Comparison of ENCODE assay signal across 1 cellular context in the genomic region with DNA sequence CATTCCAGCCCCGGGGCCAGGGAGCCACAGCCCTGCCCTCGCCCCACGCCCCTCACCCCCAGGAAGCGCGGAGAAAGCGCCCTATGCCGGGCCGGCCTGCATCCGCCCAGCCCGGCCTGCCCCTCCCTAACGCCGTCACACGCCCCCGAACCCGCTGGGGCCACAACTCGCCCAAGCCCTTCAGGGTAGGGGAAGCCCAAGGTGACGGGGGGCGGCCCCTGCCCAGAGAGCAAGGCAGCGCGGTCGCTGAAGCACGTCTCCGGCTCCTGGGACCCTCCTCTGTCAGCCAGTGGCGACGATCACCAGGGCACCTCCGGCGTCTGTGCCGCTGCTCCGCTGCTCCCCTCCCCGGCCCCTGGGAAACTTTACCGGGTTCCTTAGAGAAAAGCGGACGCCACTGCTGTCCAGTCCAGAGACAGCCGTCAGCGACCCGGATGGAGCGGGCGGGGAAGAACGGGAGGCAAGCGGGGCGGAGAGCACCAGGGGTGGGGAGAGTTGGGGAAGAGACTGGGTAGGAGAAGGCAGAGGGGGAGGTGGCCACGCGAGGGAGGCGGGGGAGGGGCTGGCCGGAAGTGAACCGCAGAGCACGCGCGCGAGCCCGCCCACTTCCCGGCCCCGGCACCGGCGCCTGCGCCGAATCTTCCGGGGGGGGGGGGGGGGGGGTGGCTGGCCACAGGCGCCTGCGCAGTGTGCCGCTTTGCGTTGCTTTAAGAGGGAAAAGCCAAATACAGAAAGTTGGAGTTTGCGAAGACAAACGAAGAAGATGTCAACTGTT.
TF ChIP-seq lines count a peak whose summit lies in the region.

A gene with protein sequence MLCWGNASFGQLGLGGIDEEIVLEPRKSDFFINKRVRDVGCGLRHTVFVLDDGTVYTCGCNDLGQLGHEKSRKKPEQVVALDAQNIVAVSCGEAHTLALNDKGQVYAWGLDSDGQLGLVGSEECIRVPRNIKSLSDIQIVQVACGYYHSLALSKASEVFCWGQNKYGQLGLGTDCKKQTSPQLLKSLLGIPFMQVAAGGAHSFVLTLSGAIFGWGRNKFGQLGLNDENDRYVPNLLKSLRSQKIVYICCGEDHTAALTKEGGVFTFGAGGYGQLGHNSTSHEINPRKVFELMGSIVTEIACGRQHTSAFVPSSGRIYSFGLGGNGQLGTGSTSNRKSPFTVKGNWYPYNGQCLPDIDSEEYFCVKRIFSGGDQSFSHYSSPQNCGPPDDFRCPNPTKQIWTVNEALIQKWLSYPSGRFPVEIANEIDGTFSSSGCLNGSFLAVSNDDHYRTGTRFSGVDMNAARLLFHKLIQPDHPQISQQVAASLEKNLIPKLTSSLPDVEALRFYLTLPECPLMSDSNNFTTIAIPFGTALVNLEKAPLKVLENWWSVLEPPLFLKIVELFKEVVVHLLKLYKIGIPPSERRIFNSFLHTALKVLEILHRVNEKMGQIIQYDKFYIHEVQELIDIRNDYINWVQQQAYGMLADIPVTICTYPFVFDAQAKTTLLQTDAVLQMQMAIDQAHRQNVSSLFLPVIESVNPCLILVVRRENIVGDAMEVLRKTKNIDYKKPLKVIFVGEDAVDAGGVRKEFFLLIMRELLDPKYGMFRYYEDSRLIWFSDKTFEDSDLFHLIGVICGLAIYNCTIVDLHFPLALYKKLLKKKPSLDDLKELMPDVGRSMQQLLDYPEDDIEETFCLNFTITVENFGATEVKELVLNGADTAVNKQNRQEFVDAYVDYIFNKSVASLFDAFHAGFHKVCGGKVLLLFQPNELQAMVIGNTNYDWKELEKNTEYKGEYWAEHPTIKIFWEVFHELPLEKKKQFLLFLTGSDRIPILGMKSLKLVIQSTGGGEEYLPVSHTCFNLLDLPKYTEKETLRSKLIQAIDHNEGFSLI (minus strand): TSS at position 509 of the 775 bp plus-strand sequence. CDS start 2,175 bp downstream, outside the sequence.

TF ChIP-seq in WTC11, 78 proteins besides CTCF, POLR2A, EP300 and RAD21 (continued from another document):
- TF ChIP-seq, protein P1, sequence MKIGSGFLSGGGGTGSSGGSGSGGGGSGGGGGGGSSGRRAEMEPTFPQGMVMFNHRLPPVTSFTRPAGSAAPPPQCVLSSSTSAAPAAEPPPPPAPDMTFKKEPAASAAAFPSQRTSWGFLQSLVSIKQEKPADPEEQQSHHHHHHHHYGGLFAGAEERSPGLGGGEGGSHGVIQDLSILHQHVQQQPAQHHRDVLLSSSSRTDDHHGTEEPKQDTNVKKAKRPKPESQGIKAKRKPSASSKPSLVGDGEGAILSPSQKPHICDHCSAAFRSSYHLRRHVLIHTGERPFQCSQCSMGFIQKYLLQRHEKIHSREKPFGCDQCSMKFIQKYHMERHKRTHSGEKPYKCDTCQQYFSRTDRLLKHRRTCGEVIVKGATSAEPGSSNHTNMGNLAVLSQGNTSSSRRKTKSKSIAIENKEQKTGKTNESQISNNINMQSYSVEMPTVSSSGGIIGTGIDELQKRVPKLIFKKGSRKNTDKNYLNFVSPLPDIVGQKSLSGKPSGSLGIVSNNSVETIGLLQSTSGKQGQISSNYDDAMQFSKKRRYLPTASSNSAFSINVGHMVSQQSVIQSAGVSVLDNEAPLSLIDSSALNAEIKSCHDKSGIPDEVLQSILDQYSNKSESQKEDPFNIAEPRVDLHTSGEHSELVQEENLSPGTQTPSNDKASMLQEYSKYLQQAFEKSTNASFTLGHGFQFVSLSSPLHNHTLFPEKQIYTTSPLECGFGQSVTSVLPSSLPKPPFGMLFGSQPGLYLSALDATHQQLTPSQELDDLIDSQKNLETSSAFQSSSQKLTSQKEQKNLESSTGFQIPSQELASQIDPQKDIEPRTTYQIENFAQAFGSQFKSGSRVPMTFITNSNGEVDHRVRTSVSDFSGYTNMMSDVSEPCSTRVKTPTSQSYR (CRISPR knock-in tag; IDR thresholded peaks at IDR 0.05): 0 out of 2 replicates have a peak, but pooled peaks have one; percentile 54
- peak; percentile 55; the same call in 1 of the 2 replicates for TF ChIP-seq CREB1 (CRISPR knock-in tag; IDR thresholded peaks at IDR 0.05)
- TF ChIP-seq, protein P2, sequence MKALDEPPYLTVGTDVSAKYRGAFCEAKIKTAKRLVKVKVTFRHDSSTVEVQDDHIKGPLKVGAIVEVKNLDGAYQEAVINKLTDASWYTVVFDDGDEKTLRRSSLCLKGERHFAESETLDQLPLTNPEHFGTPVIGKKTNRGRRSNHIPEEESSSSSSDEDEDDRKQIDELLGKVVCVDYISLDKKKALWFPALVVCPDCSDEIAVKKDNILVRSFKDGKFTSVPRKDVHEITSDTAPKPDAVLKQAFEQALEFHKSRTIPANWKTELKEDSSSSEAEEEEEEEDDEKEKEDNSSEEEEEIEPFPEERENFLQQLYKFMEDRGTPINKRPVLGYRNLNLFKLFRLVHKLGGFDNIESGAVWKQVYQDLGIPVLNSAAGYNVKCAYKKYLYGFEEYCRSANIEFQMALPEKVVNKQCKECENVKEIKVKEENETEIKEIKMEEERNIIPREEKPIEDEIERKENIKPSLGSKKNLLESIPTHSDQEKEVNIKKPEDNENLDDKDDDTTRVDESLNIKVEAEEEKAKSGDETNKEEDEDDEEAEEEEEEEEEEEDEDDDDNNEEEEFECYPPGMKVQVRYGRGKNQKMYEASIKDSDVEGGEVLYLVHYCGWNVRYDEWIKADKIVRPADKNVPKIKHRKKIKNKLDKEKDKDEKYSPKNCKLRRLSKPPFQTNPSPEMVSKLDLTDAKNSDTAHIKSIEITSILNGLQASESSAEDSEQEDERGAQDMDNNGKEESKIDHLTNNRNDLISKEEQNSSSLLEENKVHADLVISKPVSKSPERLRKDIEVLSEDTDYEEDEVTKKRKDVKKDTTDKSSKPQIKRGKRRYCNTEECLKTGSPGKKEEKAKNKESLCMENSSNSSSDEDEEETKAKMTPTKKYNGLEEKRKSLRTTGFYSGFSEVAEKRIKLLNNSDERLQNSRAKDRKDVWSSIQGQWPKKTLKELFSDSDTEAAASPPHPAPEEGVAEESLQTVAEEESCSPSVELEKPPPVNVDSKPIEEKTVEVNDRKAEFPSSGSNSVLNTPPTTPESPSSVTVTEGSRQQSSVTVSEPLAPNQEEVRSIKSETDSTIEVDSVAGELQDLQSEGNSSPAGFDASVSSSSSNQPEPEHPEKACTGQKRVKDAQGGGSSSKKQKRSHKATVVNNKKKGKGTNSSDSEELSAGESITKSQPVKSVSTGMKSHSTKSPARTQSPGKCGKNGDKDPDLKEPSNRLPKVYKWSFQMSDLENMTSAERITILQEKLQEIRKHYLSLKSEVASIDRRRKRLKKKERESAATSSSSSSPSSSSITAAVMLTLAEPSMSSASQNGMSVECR (CRISPR knock-in tag; IDR thresholded peaks at IDR 0.05; ENCODE audit: borderline replicate concordance): peak; percentile 83
- 0 out of 2 replicates have a peak, but pooled peaks have one; percentile 18 for TF ChIP-seq NR2C2 (CRISPR knock-in tag; IDR thresholded peaks at IDR 0.05)
- TF ChIP-seq TP53 (CRISPR knock-in tag; IDR thresholded peaks at IDR 0.05): no peak
- TF ChIP-seq ATF1 (CRISPR knock-in tag; IDR thresholded peaks at IDR 0.05): no peak
- TF ChIP-seq, protein P3, sequence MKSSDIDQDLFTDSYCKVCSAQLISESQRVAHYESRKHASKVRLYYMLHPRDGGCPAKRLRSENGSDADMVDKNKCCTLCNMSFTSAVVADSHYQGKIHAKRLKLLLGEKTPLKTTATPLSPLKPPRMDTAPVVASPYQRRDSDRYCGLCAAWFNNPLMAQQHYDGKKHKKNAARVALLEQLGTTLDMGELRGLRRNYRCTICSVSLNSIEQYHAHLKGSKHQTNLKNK (CRISPR knock-in tag; IDR thresholded peaks at IDR 0.05): no peak
- TF ChIP-seq JUN (CRISPR knock-in tag; IDR thresholded peaks at IDR 0.05): no peak
- TF ChIP-seq ESRRA (CRISPR knock-in tag; IDR thresholded peaks at IDR 0.05; ENCODE audit: borderline replicate concordance): peak; percentile 35; the same call in 1 of the 2 replicates
- no peak for TF ChIP-seq FOXP1 (CRISPR knock-in tag; IDR thresholded peaks at IDR 0.05; ENCODE audit: borderline replicate concordance)
- TF ChIP-seq, protein P4, sequence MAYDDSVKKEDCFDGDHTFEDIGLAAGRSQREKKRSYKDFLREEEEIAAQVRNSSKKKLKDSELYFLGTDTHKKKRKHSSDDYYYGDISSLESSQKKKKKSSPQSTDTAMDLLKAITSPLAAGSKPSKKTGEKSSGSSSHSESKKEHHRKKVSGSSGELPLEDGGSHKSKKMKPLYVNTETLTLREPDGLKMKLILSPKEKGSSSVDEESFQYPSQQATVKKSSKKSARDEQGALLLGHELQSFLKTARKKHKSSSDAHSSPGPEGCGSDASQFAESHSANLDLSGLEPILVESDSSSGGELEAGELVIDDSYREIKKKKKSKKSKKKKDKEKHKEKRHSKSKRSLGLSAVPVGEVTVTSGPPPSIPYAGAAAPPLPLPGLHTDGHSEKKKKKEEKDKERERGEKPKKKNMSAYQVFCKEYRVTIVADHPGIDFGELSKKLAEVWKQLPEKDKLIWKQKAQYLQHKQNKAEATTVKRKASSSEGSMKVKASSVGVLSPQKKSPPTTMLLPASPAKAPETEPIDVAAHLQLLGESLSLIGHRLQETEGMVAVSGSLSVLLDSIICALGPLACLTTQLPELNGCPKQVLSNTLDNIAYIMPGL (CRISPR knock-in tag; IDR thresholded peaks at IDR 0.05): peak; percentile 56; the same call in 1 of the 2 replicates
- peak; percentile 48; the same call in 1 of the 2 replicates for TF ChIP-seq CREM (CRISPR knock-in tag; IDR thresholded peaks at IDR 0.05)
- TF ChIP-seq FOXK1 (CRISPR knock-in tag; IDR thresholded peaks at IDR 0.05): peak; percentile 58; the same call in 1 of the 2 replicates
- TF ChIP-seq, protein P5, sequence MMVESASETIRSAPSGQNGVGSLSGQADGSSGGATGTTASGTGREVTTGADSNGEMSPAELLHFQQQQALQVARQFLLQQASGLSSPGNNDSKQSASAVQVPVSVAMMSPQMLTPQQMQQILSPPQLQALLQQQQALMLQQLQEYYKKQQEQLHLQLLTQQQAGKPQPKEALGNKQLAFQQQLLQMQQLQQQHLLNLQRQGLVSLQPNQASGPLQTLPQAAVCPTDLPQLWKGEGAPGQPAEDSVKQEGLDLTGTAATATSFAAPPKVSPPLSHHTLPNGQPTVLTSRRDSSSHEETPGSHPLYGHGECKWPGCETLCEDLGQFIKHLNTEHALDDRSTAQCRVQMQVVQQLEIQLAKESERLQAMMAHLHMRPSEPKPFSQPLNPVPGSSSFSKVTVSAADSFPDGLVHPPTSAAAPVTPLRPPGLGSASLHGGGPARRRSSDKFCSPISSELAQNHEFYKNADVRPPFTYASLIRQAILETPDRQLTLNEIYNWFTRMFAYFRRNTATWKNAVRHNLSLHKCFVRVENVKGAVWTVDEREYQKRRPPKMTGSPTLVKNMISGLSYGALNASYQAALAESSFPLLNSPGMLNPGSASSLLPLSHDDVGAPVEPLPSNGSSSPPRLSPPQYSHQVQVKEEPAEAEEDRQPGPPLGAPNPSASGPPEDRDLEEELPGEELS (CRISPR knock-in tag; IDR thresholded peaks at IDR 0.05): no peak
- TF ChIP-seq, protein P6, sequence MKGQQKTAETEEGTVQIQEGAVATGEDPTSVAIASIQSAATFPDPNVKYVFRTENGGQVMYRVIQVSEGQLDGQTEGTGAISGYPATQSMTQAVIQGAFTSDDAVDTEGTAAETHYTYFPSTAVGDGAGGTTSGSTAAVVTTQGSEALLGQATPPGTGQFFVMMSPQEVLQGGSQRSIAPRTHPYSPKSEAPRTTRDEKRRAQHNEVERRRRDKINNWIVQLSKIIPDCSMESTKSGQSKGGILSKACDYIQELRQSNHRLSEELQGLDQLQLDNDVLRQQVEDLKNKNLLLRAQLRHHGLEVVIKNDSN (CRISPR knock-in tag; IDR thresholded peaks at IDR 0.05): peak; percentile 57; the same call in 1 of the 2 replicates
- TF ChIP-seq ZNF317 (CRISPR knock-in tag; IDR thresholded peaks at IDR 0.05; ENCODE audit: borderline replicate concordance, low read depth): no peak
- TF ChIP-seq MYBL2 (CRISPR knock-in tag; IDR thresholded peaks at IDR 0.05): peak; percentile 43; the same call in 1 of the 2 replicates
- TF ChIP-seq, protein P7, sequence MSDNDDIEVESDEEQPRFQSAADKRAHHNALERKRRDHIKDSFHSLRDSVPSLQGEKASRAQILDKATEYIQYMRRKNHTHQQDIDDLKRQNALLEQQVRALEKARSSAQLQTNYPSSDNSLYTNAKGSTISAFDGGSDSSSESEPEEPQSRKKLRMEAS (CRISPR knock-in tag; IDR thresholded peaks at IDR 0.05): peak; percentile 49; the same call in 1 of the 2 replicates
- TF ChIP-seq, protein P8, sequence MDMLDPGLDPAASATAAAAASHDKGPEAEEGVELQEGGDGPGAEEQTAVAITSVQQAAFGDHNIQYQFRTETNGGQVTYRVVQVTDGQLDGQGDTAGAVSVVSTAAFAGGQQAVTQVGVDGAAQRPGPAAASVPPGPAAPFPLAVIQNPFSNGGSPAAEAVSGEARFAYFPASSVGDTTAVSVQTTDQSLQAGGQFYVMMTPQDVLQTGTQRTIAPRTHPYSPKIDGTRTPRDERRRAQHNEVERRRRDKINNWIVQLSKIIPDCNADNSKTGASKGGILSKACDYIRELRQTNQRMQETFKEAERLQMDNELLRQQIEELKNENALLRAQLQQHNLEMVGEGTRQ (CRISPR knock-in tag; IDR thresholded peaks at IDR 0.05): no peak
TF ChIP-seq in WTC11: peak in this region for 16.
